In genomic region chr5:127028822-127029457, GRCh38 we compare ENCODE assay signal across 8 cellular contexts. TPM values are rescaled to one million over a fixed set of nuclear protein-coding genes. Genes with fewer than 3 reads are reported as not detected.
DNase-seq lines count a peak whose midpoint lies in the region; TF ChIP-seq lines count a peak whose summit lies in the region.

No MANE protein-coding gene starts in this region.

- no peak for DNase-seq in T-helper 1 cell
- DNase-seq in NOMO-1 (lab: John Stamatoyannopoulos, UW; ENCODE audit: unreplicated experiment in 2 of 2): peak; percentile 69 to 72
- DNase-seq in coronary artery (ENCODE audit: low spot score): no peak
- peak; percentile 38 for DNase-seq in nephron progenitor cell
- DNase-seq in activated gamma-delta T cell (lab: John Stamatoyannopoulos, UW): no peak
- DNase-seq in AG08396 (ENCODE audit: low spot score): no peak
- no peak for DNase-seq in H7

- peaks cover 23% of the 10 kb centered on the region for H3K27me3 ChIP-seq in H7 (ENCODE audit: control insufficient read depth, insufficient read depth, low read length)

- TF ChIP-seq CTCF in coronary artery (IDR thresholded peaks at IDR 0.05) (no peak), nephron progenitor cell (IDR thresholded peaks at IDR 0.05) (no peak)

- peaks cover 2% of the 10 kb centered on the region for H3K36me3 Mint-ChIP-seq in T-helper 1 cell treated with Interleukin-12 subunit alpha and Interleukin-12 subunit beta and Interleukin-4 antibody, amounts not matched to agents 30 μg/mL and 1 μg/mL, for 36 hours (ENCODE audit: low read depth)
- no peaks in the 10 kb centered on the region for H3K36me3 Mint-ChIP-seq in nephron progenitor cell (ENCODE audit: low read depth)

- peak overlapping the region; percentile 90 for H3K4me3 Mint-ChIP-seq in T-helper 1 cell treated with Interleukin-12 subunit alpha and Interleukin-12 subunit beta and Interleukin-4 antibody, amounts not matched to agents 30 μg/mL and 1 μg/mL, for 36 hours
- H3K4me3 Mint-ChIP-seq in nephron progenitor cell: peak overlapping the region; percentile 86

- no peak overlapping the region for H3K27ac ChIP-seq in coronary artery

- H3K4me1 Mint-ChIP-seq in T-helper 1 cell treated with Interleukin-12 subunit alpha and Interleukin-12 subunit beta and Interleukin-4 antibody, amounts not matched to agents 30 μg/mL and 1 μg/mL, for 36 hours (ENCODE audit: low read depth): peaks cover 18% of the 10 kb centered on the region
- peaks cover 23% of the 10 kb centered on the region for H3K4me1 Mint-ChIP-seq in nephron progenitor cell

- H3K27me3 Mint-ChIP-seq in T-helper 1 cell treated with Interleukin-12 subunit alpha and Interleukin-12 subunit beta and Interleukin-4 antibody, amounts not matched to agents 30 μg/mL and 1 μg/mL, for 36 hours (ENCODE audit: low read depth): peaks cover 30% of the 10 kb centered on the region
- H3K27me3 Mint-ChIP-seq in nephron progenitor cell (ENCODE audit: low read depth, poor library complexity): peaks cover 66% of the 10 kb centered on the region

- no peak overlapping the region for H3K27ac Mint-ChIP-seq in T-helper 1 cell treated with Interleukin-12 subunit alpha and Interleukin-12 subunit beta and Interleukin-4 antibody, amounts not matched to agents 30 μg/mL and 1 μg/mL, for 36 hours
- H3K27ac Mint-ChIP-seq in nephron progenitor cell: no peak overlapping the region

- peak overlapping the region; percentile 94 for H3K4me3 ChIP-seq in coronary artery
- H3K4me3 ChIP-seq in H7 (ENCODE audit: insufficient read depth, low read depth, low read length): no peak overlapping the region

- H3K36me3 ChIP-seq in H7 (replicated peaks; ENCODE audit: control insufficient read depth, insufficient read depth, low read length): no peaks in the 10 kb centered on the region

- no peaks in the 10 kb centered on the region for H3K9me3 Mint-ChIP-seq in T-helper 1 cell treated with Interleukin-12 subunit alpha and Interleukin-12 subunit beta and Interleukin-4 antibody, amounts not matched to agents 30 μg/mL and 1 μg/mL, for 36 hours
- no peaks in the 10 kb centered on the region for H3K9me3 Mint-ChIP-seq in nephron progenitor cell

RNA-seq across cellular contexts. Expression of gene MARCHF3, which starts 1.4 kb away (rescaled TPM):
- 15.9 and 19.0 TPM in 2 replicates for total RNA-seq in H7 (2014; rRNA removed; shearing (Covaris generic))

RNA-seq across cellular contexts. Expression of gene C5orf63, which starts 44.4 kb away (rescaled TPM):
- total RNA-seq in H7 (2014; rRNA removed; shearing (Covaris generic)): 0.37 and 0.90 TPM in 2 replicates

Comparison
In these comparisons a context has a peak if more than half of its experiments do, and no peak if none do; other contexts are left out.
1. DNase-seq: peak in NOMO-1 (2 of 2) and nephron progenitor cell (single experiment); none in T-helper 1 cell (0 of 5), coronary artery (single experiment), activated gamma-delta T cell (single experiment), AG08396 (single experiment) and H7 (single experiment).